In the genomic region with DNA sequence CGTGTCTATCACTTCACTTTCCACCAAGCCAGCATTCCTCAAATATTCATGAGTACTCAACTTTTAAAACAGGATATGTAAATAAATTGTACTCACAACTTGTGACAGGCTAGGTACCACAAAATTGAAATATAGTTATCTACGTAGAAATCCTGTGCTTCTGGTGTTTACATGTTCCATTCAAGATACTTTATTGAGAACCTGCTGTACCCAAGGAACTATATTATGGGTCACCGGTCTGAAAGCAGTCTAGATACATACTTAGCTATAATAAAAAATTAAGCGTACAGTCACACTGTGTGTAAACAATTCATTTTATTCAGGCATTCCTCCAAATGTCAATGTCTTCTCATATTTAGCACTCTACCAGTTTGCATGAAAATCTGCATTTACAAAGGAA, we compare ENCODE assay signal across 30 cellular contexts.
"Had no signal": no experiment of that assay in that cellular context is flagged by ENCODE, and none has a peak within 500 bp of the region (broad histone marks: within the 10 kb centered on the region; RNA-seq: fewer than 3 reads in every experiment).

No MANE protein-coding gene starts in this region.

- H3K4me3 ChIP-seq: ascending aorta, body of pancreas, breast epithelium had no signal

- H3K4me1 ChIP-seq: ascending aorta, body of pancreas, breast epithelium had no signal

- H3K27me3 Mint-ChIP-seq: activated B cell treated with CpG ODN at 0.5 μM for 24 hours; activated CD4-positive, alpha-beta memory T cell treated with anti-CD3 and anti-CD28 coated beads for 36 hours; activated CD4-positive, alpha-beta T cell treated with anti-CD3 and anti-CD28 coated beads, Interleukin-2, amount 10 ng/mL, durations not matched to agents 24 days and 14 days; activated CD8-positive, alpha-beta T cell treated with anti-CD3 and anti-CD28 coated beads for 36 hours; activated naive CD4-positive, alpha-beta T cell treated with anti-CD3 and anti-CD28 coated beads, Interleukin-2, amount 10 ng/mL, durations not matched to agents 7 days and 5 days; activated naive CD4-positive, alpha-beta T cell treated with anti-CD3 and anti-CD28 coated beads, Interleukin-2, amount 50 U/mL, for 24 hours; activated naive CD8-positive, alpha-beta T cell; activated naive CD8-positive, alpha-beta T cell treated with anti-CD3 and anti-CD28 coated beads, Interleukin-2, amount 10 ng/mL, durations not matched to agents 7 days and 5 days; activated naive CD8-positive, alpha-beta T cell treated with anti-CD3 and anti-CD28 coated beads, Interleukin-2, amount 50 U/mL, for 24 hours; activated T-cell treated with anti-CD3 and anti-CD28 coated beads, Interleukin-2, amount 50 U/mL, for 24 hours; central memory CD8-positive, alpha-beta T cell; T-cell; T-helper 17 cell had no signal

- H3K9me3 Mint-ChIP-seq: activated naive CD8-positive, alpha-beta T cell treated with anti-CD3 and anti-CD28 coated beads, Interleukin-2, amount 10 ng/mL, durations not matched to agents 7 days and 5 days had no signal

- H3K9me3 ChIP-seq: ascending aorta, body of pancreas, breast epithelium had no signal

- H3K27ac ChIP-seq: ascending aorta, body of pancreas, brain microvascular endothelial cell, breast epithelium had no signal

- H3K36me3 ChIP-seq: ascending aorta, brain microvascular endothelial cell, breast epithelium had no signal

- H3K4me3 Mint-ChIP-seq: activated B cell treated with CpG ODN at 0.5 μM for 24 hours; activated CD4-positive, alpha-beta memory T cell treated with anti-CD3 and anti-CD28 coated beads for 36 hours; activated CD4-positive, alpha-beta T cell treated with anti-CD3 and anti-CD28 coated beads, Interleukin-2, amount 10 ng/mL, durations not matched to agents 24 days and 14 days; activated CD8-positive, alpha-beta T cell treated with anti-CD3 and anti-CD28 coated beads for 36 hours; activated naive CD4-positive, alpha-beta T cell treated with anti-CD3 and anti-CD28 coated beads, Interleukin-2, amount 10 ng/mL, durations not matched to agents 7 days and 5 days; activated naive CD4-positive, alpha-beta T cell treated with anti-CD3 and anti-CD28 coated beads, Interleukin-2, amount 50 U/mL, for 24 hours; activated naive CD8-positive, alpha-beta T cell; activated naive CD8-positive, alpha-beta T cell treated with anti-CD3 and anti-CD28 coated beads, Interleukin-2, amount 10 ng/mL, durations not matched to agents 7 days and 5 days; activated naive CD8-positive, alpha-beta T cell treated with anti-CD3 and anti-CD28 coated beads, Interleukin-2, amount 50 U/mL, for 24 hours; activated T-cell treated with anti-CD3 and anti-CD28 coated beads, Interleukin-2, amount 50 U/mL, for 24 hours; central memory CD8-positive, alpha-beta T cell; T-cell; T-helper 17 cell had no signal

- H3K36me3 Mint-ChIP-seq: activated CD4-positive, alpha-beta memory T cell treated with anti-CD3 and anti-CD28 coated beads for 36 hours; activated naive CD4-positive, alpha-beta T cell treated with anti-CD3 and anti-CD28 coated beads, Interleukin-2, amount 10 ng/mL, durations not matched to agents 7 days and 5 days; activated naive CD4-positive, alpha-beta T cell treated with anti-CD3 and anti-CD28 coated beads, Interleukin-2, amount 50 U/mL, for 24 hours; activated naive CD8-positive, alpha-beta T cell; activated naive CD8-positive, alpha-beta T cell treated with anti-CD3 and anti-CD28 coated beads, Interleukin-2, amount 10 ng/mL, durations not matched to agents 7 days and 5 days; T-cell had no signal

- ATAC-seq: activated CD8-positive, alpha-beta T cell treated with anti-CD3 and anti-CD28 coated beads for 36 hours; activated naive CD8-positive, alpha-beta T cell treated with anti-CD3 and anti-CD28 coated beads, Interleukin-2, amount 50 U/mL, for 24 hours; body of pancreas; T-cell; T-helper 17 cell had no signal

- H3K4me1 Mint-ChIP-seq: activated B cell treated with CpG ODN at 0.5 μM for 24 hours; activated CD4-positive, alpha-beta T cell treated with anti-CD3 and anti-CD28 coated beads, Interleukin-2, amount 10 ng/mL, durations not matched to agents 24 days and 14 days; activated naive CD4-positive, alpha-beta T cell treated with anti-CD3 and anti-CD28 coated beads, Interleukin-2, amount 10 ng/mL, durations not matched to agents 7 days and 5 days; activated naive CD4-positive, alpha-beta T cell treated with anti-CD3 and anti-CD28 coated beads, Interleukin-2, amount 50 U/mL, for 24 hours; activated naive CD8-positive, alpha-beta T cell treated with anti-CD3 and anti-CD28 coated beads, Interleukin-2, amount 10 ng/mL, durations not matched to agents 7 days and 5 days; activated naive CD8-positive, alpha-beta T cell treated with anti-CD3 and anti-CD28 coated beads, Interleukin-2, amount 50 U/mL, for 24 hours; central memory CD8-positive, alpha-beta T cell; T-cell; T-helper 17 cell had no signal

- DNase-seq: activated B cell treated with CpG ODN at 0.5 μM for 24 hours; activated CD4-positive, alpha-beta memory T cell treated with anti-CD3 and anti-CD28 coated beads for 36 hours; activated CD4-positive, alpha-beta T cell treated with anti-CD3 and anti-CD28 coated beads for 4 hours; activated CD4-positive, alpha-beta T cell treated with anti-CD3 and anti-CD28 coated beads, Interleukin-2, amount 10 ng/mL, durations not matched to agents 24 days and 14 days; activated CD4-positive, alpha-beta T cell treated with anti-CD3 and anti-CD28 coated beads, Interleukin-2, amount 50 U/mL, for 1 hour; activated CD4-positive, alpha-beta T cell treated with anti-CD3 and anti-CD28 coated beads, Interleukin-2, amount 50 U/mL, for 4 hours; activated CD4-positive, CD25-positive, alpha-beta regulatory T cell treated with anti-CD3 and anti-CD28 coated beads, Interleukin-2, amount 50 U/mL, for 72 hours; activated CD8-positive, alpha-beta memory T cell treated with anti-CD3 and anti-CD28 coated beads, Interleukin-2, amount 50 U/mL, for 48 hours; activated CD8-positive, alpha-beta T cell treated with anti-CD3 and anti-CD28 coated beads for 36 hours; activated effector memory CD4-positive, alpha-beta T cell treated with Interleukin-2 at 50 U/mL for 16 hours; activated gamma-delta T cell; activated naive CD4-positive, alpha-beta T cell treated with anti-CD3 and anti-CD28 coated beads, Interleukin-2, amount 10 ng/mL, durations not matched to agents 7 days and 5 days; activated naive CD4-positive, alpha-beta T cell treated with Interleukin-2 at 50 U/mL for 16 hours; activated naive CD8-positive, alpha-beta T cell treated with anti-CD3 and anti-CD28 coated beads, Interleukin-2, amount 10 ng/mL, durations not matched to agents 7 days and 5 days; activated naive CD8-positive, alpha-beta T cell treated with anti-CD3 and anti-CD28 coated beads, Interleukin-2, amount 50 U/mL, for 24 hours; activated T-cell treated with anti-CD3 and anti-CD28 coated beads, Interleukin-2, amount 50 U/mL, for 24 hours; activated T-cell treated with anti-CD3 and anti-CD28 coated beads, Interleukin-2, amount 50 U/mL, for 48 hours; amygdala; anterior cingulate cortex; body of pancreas; brain microvascular endothelial cell; cerebellar nuclear complex; T-cell; T-helper 17 cell had no signal

- H3K27me3 ChIP-seq: ascending aorta, body of pancreas, brain microvascular endothelial cell, breast epithelium had no signal

- H3K27ac Mint-ChIP-seq: activated B cell treated with CpG ODN at 0.5 μM for 24 hours; activated CD4-positive, alpha-beta memory T cell treated with anti-CD3 and anti-CD28 coated beads for 36 hours; activated CD4-positive, alpha-beta T cell treated with anti-CD3 and anti-CD28 coated beads, Interleukin-2, amount 10 ng/mL, durations not matched to agents 24 days and 14 days; activated CD8-positive, alpha-beta T cell treated with anti-CD3 and anti-CD28 coated beads for 36 hours; activated naive CD4-positive, alpha-beta T cell treated with anti-CD3 and anti-CD28 coated beads, Interleukin-2, amount 10 ng/mL, durations not matched to agents 7 days and 5 days; activated naive CD4-positive, alpha-beta T cell treated with anti-CD3 and anti-CD28 coated beads, Interleukin-2, amount 50 U/mL, for 24 hours; activated naive CD8-positive, alpha-beta T cell; activated naive CD8-positive, alpha-beta T cell treated with anti-CD3 and anti-CD28 coated beads, Interleukin-2, amount 10 ng/mL, durations not matched to agents 7 days and 5 days; activated naive CD8-positive, alpha-beta T cell treated with anti-CD3 and anti-CD28 coated beads, Interleukin-2, amount 50 U/mL, for 24 hours; activated T-cell treated with anti-CD3 and anti-CD28 coated beads, Interleukin-2, amount 50 U/mL, for 24 hours; activated T-helper 2 cell treated with anti-CD3 and anti-CD28 coated beads, Interferon-gamma antibody, Interleukin-2, Interleukin-4, amounts not matched to agents 10 μg/mL and 5 μg/mL and 100 μg/mL, durations not matched to agents 14 hours and 24 hours and 36 hours; T-cell; T-helper 17 cell had no signal
